ENCODE assay signal across 27 cellular contexts in the genomic region with DNA sequence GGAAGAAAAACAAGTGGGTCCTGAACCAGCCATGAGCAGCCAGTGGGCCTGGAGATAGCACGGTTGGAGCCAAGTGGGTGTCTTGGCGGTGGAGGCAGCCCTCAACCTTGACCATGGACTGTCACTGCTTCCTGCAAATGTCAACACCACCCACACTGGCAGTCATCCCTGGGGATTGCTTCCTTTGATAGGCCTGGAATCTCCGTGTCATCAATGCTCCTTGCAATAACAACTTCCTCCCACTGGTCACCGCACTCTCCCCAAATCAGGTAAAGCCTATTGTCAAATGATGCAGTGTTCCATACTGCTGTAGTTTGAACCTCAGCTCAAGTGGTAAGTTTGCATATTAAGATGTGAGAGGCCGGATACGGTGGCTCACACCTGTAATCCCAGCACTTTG.
"Had no signal": no experiment of that assay in that cellular context is flagged by ENCODE, and none has a peak within 500 bp of the region (broad histone marks: within the 10 kb centered on the region; RNA-seq: fewer than 3 reads in every experiment).

No MANE protein-coding gene starts in this region.

- H3K9me3 ChIP-seq: body of pancreas, heart right ventricle, left lung, sigmoid colon, thoracic aorta had no signal

- FAIRE-seq: TTC549 had no signal

- H3K36me3 ChIP-seq: cardiac muscle cell, left lung, sigmoid colon, thoracic aorta had no signal

- H3K27me3 ChIP-seq: body of pancreas, cardiac muscle cell, left lung had no signal

- H3K4me1 ChIP-seq: body of pancreas, heart right ventricle, left lung, sigmoid colon had no signal

- DNase-seq: activated CD4-positive, alpha-beta T cell treated with anti-CD3 and anti-CD28 coated beads, Interleukin-2, amount 10 ng/mL, durations not matched to agents 7 days and 5 days; activated CD4-positive, CD25-positive, alpha-beta regulatory T cell treated with anti-CD3 and anti-CD28 coated beads, Interleukin-2, amount 50 U/mL, for 72 hours; activated CD8-positive, alpha-beta memory T cell treated with anti-CD3 and anti-CD28 coated beads, Interleukin-2, amount 10 ng/mL, durations not matched to agents 7 days and 5 days; activated CD8-positive, alpha-beta T cell treated with anti-CD3 and anti-CD28 coated beads for 36 hours; activated effector memory CD4-positive, alpha-beta T cell treated with anti-CD3 and anti-CD28 coated beads, Interleukin-2, amount 50 U/mL, for 16 hours; activated naive CD4-positive, alpha-beta T cell treated with anti-CD3 and anti-CD28 coated beads, Interleukin-2, amount 10 ng/mL, durations not matched to agents 7 days and 5 days; activated naive CD8-positive, alpha-beta T cell treated with anti-CD3 and anti-CD28 coated beads, Interleukin-2, amount 50 U/mL, for 24 hours; activated T-cell treated with anti-CD3 and anti-CD28 coated beads for 4 hours; body of pancreas; effector CD4-positive, alpha-beta T cell; erythroblast; foreskin fibroblast; heart right ventricle; immature natural killer cell; kidney glomerular epithelial cell; naive thymus-derived CD4-positive, alpha-beta T cell; retina; sigmoid colon; stimulated activated CD4-positive, alpha-beta T cell treated with anti-CD3 and anti-CD28 coated beads, Interleukin-4, amount 100 ng/mL, for 1 hour; stimulated activated naive CD4-positive, alpha-beta T cell; WERI-Rb-1 had no signal

- H3K27ac ChIP-seq: body of pancreas, cardiac muscle cell, heart right ventricle, left lung, sigmoid colon, thoracic aorta, WERI-Rb-1 had no signal

- H3K4me3 ChIP-seq: body of pancreas, cardiac muscle cell, heart right ventricle, left lung, lung, sigmoid colon, smooth muscle cell, thoracic aorta had no signal
